ENCODE assay signal across 9 cellular contexts in the genomic region with DNA sequence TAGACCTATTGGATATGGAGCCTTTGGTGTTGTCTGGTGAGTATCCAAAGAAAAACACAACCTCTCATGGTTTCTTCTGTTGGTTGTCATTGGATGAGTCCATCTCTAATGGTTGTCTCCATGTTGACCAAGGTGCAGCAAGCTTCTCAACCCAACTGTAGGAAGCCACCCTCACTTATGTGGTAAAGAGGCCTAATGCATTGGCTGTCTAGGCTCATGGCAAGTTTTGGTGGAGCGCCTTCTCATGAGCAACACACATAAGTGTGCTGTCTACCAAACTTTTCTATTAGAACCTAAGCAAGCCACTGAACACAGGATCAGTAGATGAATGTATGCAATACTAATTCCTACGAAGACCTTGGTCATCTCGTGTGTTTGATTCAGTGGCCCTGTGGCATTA. TPM values are rescaled to one million over a fixed set of nuclear protein-coding genes. Genes with fewer than 3 reads are reported as not detected.
DNase-seq lines count a peak whose midpoint lies in the region; ATAC-seq and TF ChIP-seq lines count a peak whose summit lies in the region.
"Had no signal": no experiment of that assay in that cellular context is flagged by ENCODE, and none has a peak within 500 bp of the region (broad histone marks: within the 10 kb centered on the region; RNA-seq: fewer than 3 reads in every experiment).

No MANE protein-coding gene starts in this region.

- H3K27ac ChIP-seq in heart left ventricle (peak overlapping the region in 4 of 12 donors; percentile 3 to 17 (median 8)), hepatocyte (no peak overlapping the region), subcutaneous abdominal adipose tissue (ENCODE audit: low read depth, low read length) (no peak overlapping the region)

- H3K27ac Mint-ChIP-seq in activated CD4-positive, alpha-beta memory T cell treated with anti-CD3 and anti-CD28 coated beads for 36 hours: no peak overlapping the region

- H3K36me3 Mint-ChIP-seq in activated CD4-positive, alpha-beta memory T cell treated with anti-CD3 and anti-CD28 coated beads for 36 hours: no peaks in the 10 kb centered on the region

- H3K36me3 ChIP-seq in heart left ventricle (no peaks in the 10 kb centered on the region), hepatocyte (replicated peaks; ENCODE audit: insufficient read depth, low read depth) (no peaks in the 10 kb centered on the region), subcutaneous abdominal adipose tissue (ENCODE audit: control insufficient read depth in 5 of 5, insufficient read depth in 5 of 5, low read length in 5 of 5) (no peaks in the 10 kb centered on the region)

- H3K9me3 ChIP-seq in heart left ventricle (no peaks in the 10 kb centered on the region), hepatocyte (ENCODE audit: low read depth) (no peaks in the 10 kb centered on the region), subcutaneous abdominal adipose tissue (ENCODE audit: control insufficient read depth in 5 of 5, low read length in 5 of 5) (no peaks in the 10 kb centered on the region)

- TF ChIP-seq CTCF in heart left ventricle (IDR thresholded peaks at IDR 0.05) (no peak), hepatocyte (IDR thresholded peaks at IDR 0.05; ENCODE audit: poor library complexity) (no peak)

- peak overlapping the region; percentile 95 for H3K4me2 ChIP-seq in hepatocyte

- H3K4me1 Mint-ChIP-seq in activated CD4-positive, alpha-beta memory T cell treated with anti-CD3 and anti-CD28 coated beads for 36 hours (ENCODE audit: low read depth): peaks cover 68% of the 10 kb centered on the region

- peaks cover 15% of the 10 kb centered on the region for H4K20me1 ChIP-seq in hepatocyte (ENCODE audit: insufficient read depth, poor library complexity, severe bottlenecking)

- POLR2A ChIA-PET in activated CD4-positive, alpha-beta memory T cell treated with anti-CD3 and anti-CD28 coated beads for 36 hours (lab: Charles Lee): no interaction called here

- no peaks in the 10 kb centered on the region for H3K9me2 ChIP-seq in hepatocyte (replicated peaks; ENCODE audit: insufficient read depth)

- 67 to 72% (median 70%) methylated on average over 3 of the region's 3 CpGs for WGBS in heart left ventricle, 4 donors
- 89% methylated on average over 3 of the region's 3 CpGs for WGBS in hepatocyte (ENCODE audit: low lambda C conversion rate, missing lambda C conversion rate)

- ATAC-seq in heart left ventricle (no peak), left cardiac atrium (no peak), HG02852 (IDR thresholded peaks at IDR 0.05; ENCODE audit: unreplicated experiment) (no peak), HG03159 (IDR thresholded peaks at IDR 0.05; ENCODE audit: unreplicated experiment) (no peak), GM21576 (IDR thresholded peaks at IDR 0.05; ENCODE audit: unreplicated experiment) (no peak)

- peak overlapping the region; percentile 74 for H3K4me3 Mint-ChIP-seq in activated CD4-positive, alpha-beta memory T cell treated with anti-CD3 and anti-CD28 coated beads for 36 hours

- H3K27me3 ChIP-seq in heart left ventricle: no peaks in the 10 kb centered on the region
- no peaks in the 10 kb centered on the region for H3K27me3 ChIP-seq in hepatocyte
- no peaks in the 10 kb centered on the region for H3K27me3 ChIP-seq in subcutaneous abdominal adipose tissue (ENCODE audit: control insufficient read depth in 5 of 5, insufficient read depth in 4 of 5, low read length in 5 of 5)

- no peaks in the 10 kb centered on the region for H3K9me3 Mint-ChIP-seq in activated CD4-positive, alpha-beta memory T cell treated with anti-CD3 and anti-CD28 coated beads for 36 hours

- H3K4me1 ChIP-seq in heart left ventricle (peaks cover 6 to 65% (median 56%) of the 10 kb centered on the region in 12 donors), hepatocyte (ENCODE audit: insufficient read depth) (peaks cover 23% of the 10 kb centered on the region), subcutaneous abdominal adipose tissue (ENCODE audit: control insufficient read depth in 5 of 5, insufficient read depth in 5 of 5, low read length in 5 of 5) (peaks cover 0 to 54% (median 40%) of the 10 kb centered on the region in 5 donors)

- H2AFZ ChIP-seq in hepatocyte: no peak overlapping the region

- H3K4me3 ChIP-seq in heart left ventricle (peak overlapping the region in 9 of 12 donors; percentile 1 to 36 (median 17)), hepatocyte (peak overlapping the region; percentile 1), subcutaneous abdominal adipose tissue (ENCODE audit: low read depth in 1 of 5, low read length in 5 of 5) (peak overlapping the region in 4 of 5 donors; percentile 35 to 84 (median 44))

- DNase-seq in heart left ventricle: no peak
- DNase-seq in left cardiac atrium: no peak
- DNase-seq in activated CD4-positive, alpha-beta memory T cell treated with anti-CD3 and anti-CD28 coated beads for 36 hours: no peak
- no peak for DNase-seq in hepatocyte (ENCODE audit: low spot score)
- DNase-seq: cerebellar nuclear complex had no signal

- TF ChIP-seq POLR2A in heart left ventricle (IDR thresholded peaks at IDR 0.05): no peak

- CTCF ChIA-PET in activated CD4-positive, alpha-beta memory T cell treated with anti-CD3 and anti-CD28 coated beads for 36 hours (lab: Charles Lee): no interaction called here

- H3K27me3 Mint-ChIP-seq in activated CD4-positive, alpha-beta memory T cell treated with anti-CD3 and anti-CD28 coated beads for 36 hours: no peaks in the 10 kb centered on the region

- H3K9ac ChIP-seq in subcutaneous abdominal adipose tissue (ENCODE audit: low read length in 5 of 5): no peak overlapping the region

- intact Hi-C loops in heart left ventricle (cut with DNase I) (loop anchor here in 6 of 10 donors (5.0 to 10.0 kb wide), 7 partner anchors 56 to 151 kb away; a partner anchor contains a TSS), left cardiac atrium (cut with DNase I) (no loop called here)
- intact Hi-C loops in activated CD4-positive, alpha-beta memory T cell treated with anti-CD3 and anti-CD28 coated beads for 36 hours (cut with micrococcal nuclease): loop anchor here (5.0 kb wide), 1 partner anchor 274 kb away; a partner anchor contains a TSS

- peaks cover 64% of the 10 kb centered on the region for H3K79me2 ChIP-seq in hepatocyte

RNA-seq across cellular contexts. Expression of a gene that starts 0.8 kb away (rescaled TPM):
- 10 to 100 TPM; 14.5 to 29.1 (median 21.5) TPM for total RNA-seq in heart left ventricle
- polyA plus RNA-seq in heart left ventricle: 1 to 10 TPM; 8.1 to 9.5 TPM
- total RNA-seq in left cardiac atrium: 10 to 100 TPM; 19.4 to 22.5 TPM
- total RNA-seq in activated CD4-positive, alpha-beta memory T cell treated with anti-CD3 and anti-CD28 coated beads for 36 hours: 1 to 10 TPM; 6.8 to 8.3 TPM
- total RNA-seq in hepatocyte: 24.9 and 29.1 TPM in 2 replicates
- 5.2 and 7.1 TPM in 2 replicates for polyA plus RNA-seq in hepatocyte

Comparison
In these comparisons a context has a peak if more than half of its experiments do, and no peak if none do; other contexts are left out.
1. intact Hi-C loops: an anchor here in heart left ventricle (5.0 to 10.0 kb wide) and activated CD4-positive, alpha-beta memory T cell treated with anti-CD3 and anti-CD28 coated beads for 36 hours (5.0 kb wide); none called in left cardiac atrium.